In genomic region chr7:73941836-73942551, GRCh38 we compare ENCODE assay signal across 1 cellular context.
TF ChIP-seq lines count a peak whose summit lies in the region.

No MANE protein-coding gene starts in this region.

TF ChIP-seq in A549, 52 proteins besides CTCF, POLR2A, EP300 and RAD21 (continued from another document):
- TF ChIP-seq TP53 (CRISPR knock-in tag; IDR thresholded peaks at IDR 0.05): no peak
TF ChIP-seq in A549: peak in this region for 5.
